ENCODE assay signal across 8 cellular contexts in the genomic region with DNA sequence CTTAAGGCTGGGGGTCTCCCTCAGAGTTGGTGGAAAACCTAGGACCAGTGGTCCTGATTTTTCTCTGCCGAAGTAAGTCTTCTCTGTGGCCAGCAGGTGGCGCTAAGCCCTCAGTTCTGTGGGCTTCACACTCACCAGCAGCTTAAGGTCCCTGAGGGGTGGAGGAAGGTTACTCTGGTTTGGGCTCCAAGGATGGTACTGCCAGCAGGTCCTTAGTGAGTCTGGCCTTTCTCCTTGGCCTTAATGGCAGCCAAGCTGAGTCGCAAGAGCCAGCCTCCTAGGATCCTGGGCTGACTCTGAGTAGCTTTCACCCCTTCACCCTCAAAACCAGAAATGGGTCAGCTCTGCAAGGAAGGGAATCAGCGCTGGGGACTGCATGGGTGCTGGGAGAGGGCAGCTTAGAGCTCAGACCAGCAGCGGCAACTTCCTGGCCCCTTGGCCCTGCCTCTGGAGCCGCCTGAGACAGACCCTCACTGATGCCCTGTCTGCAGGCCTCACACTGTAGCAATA. TPM values are rescaled to one million over a fixed set of nuclear protein-coding genes. Genes with fewer than 3 reads are reported as not detected.
DNase-seq lines count a peak whose midpoint lies in the region; ATAC-seq and TF ChIP-seq lines count a peak whose summit lies in the region.

No MANE protein-coding gene starts in this region.

- no peak overlapping the region for H2AFZ ChIP-seq in Karpas-422 (ENCODE audit: low read length)
- no peak overlapping the region for H2AFZ ChIP-seq in osteoblast (ENCODE audit: low read length)

- TF ChIP-seq CTCF in fibroblast of villous mesenchyme (IDR thresholded peaks at IDR 0.05; ENCODE audit: insufficient read depth, low read depth, low read length) (peak; percentile 92), osteoblast (IDR thresholded peaks at IDR 0.05; ENCODE audit: extremely low read depth, low read depth, low read length) (peak; percentile 94), thoracic aorta (IDR thresholded peaks at IDR 0.05) (peak; percentile 93)

- no peaks in the 10 kb centered on the region for H3K9me2 ChIP-seq in Karpas-422 (replicated peaks; ENCODE audit: insufficient read depth, low read length)

- H3K27ac ChIP-seq in Karpas-422 (ENCODE audit: low read length) (no peak overlapping the region), osteoblast (ENCODE audit: low read depth, low read length) (no peak overlapping the region), thoracic aorta (no peak overlapping the region)

- peak; percentile 55 for ATAC-seq in GM18909 (IDR thresholded peaks at IDR 0.05; ENCODE audit: poor library complexity, unreplicated experiment)
- ATAC-seq in thoracic aorta (ENCODE audit: insufficient number of reproducible peaks, low FRiP score, low read depth): no peak

- H3K27me3 ChIP-seq in Karpas-422 (ENCODE audit: low read length) (no peaks in the 10 kb centered on the region), osteoblast (ENCODE audit: insufficient read depth, low read length) (peaks cover 3% of the 10 kb centered on the region), thoracic aorta (replicated peaks; ENCODE audit: insufficient read depth) (no peaks in the 10 kb centered on the region)

- H3K4me2 ChIP-seq in Karpas-422 (ENCODE audit: low read depth, low read length, poor library complexity, severe bottlenecking) (no peak overlapping the region), osteoblast (ENCODE audit: insufficient read depth, low read length) (no peak overlapping the region)

- H3K4me3 ChIP-seq in Karpas-422 (ENCODE audit: low read length) (no peak overlapping the region), fibroblast of villous mesenchyme (ENCODE audit: low read depth, low read length) (no peak overlapping the region), osteoblast (ENCODE audit: insufficient read depth, low read length) (no peak overlapping the region), thoracic aorta (no peak overlapping the region)

- H3K36me3 ChIP-seq in Karpas-422 (ENCODE audit: insufficient read depth, low read length) (peaks cover 11% of the 10 kb centered on the region; the same call in 1 of the 2 replicates), osteoblast (ENCODE audit: insufficient read depth, low read length) (no peaks in the 10 kb centered on the region), thoracic aorta (no peaks in the 10 kb centered on the region)

- H4K20me1 ChIP-seq in Karpas-422 (ENCODE audit: insufficient read depth, low read depth, low read length) (no peaks in the 10 kb centered on the region; the same call in 1 of the 2 replicates), osteoblast (ENCODE audit: insufficient read depth, low read length) (peaks cover 3% of the 10 kb centered on the region)

- no peaks in the 10 kb centered on the region for H3K79me2 ChIP-seq in Karpas-422 (ENCODE audit: low read length)
- no peaks in the 10 kb centered on the region for H3K79me2 ChIP-seq in osteoblast (ENCODE audit: insufficient read depth, low read length)

- H3K9ac ChIP-seq in Karpas-422 (ENCODE audit: low read length): no peak overlapping the region

- H3K4me1 ChIP-seq in Karpas-422 (ENCODE audit: low read length) (peaks cover 7% of the 10 kb centered on the region), osteoblast (ENCODE audit: insufficient read depth, low read length) (peaks cover 6% of the 10 kb centered on the region), thoracic aorta (ENCODE audit: control insufficient read depth in 1 of 2, low read depth in 2 of 2) (peaks cover 4 to 10% of the 10 kb centered on the region in 2 donors)

- DNase-seq in AG08395 (ENCODE audit: low spot score): peak; percentile 68
- peak; percentile 91 for DNase-seq in Karpas-422
- peak; percentile 81 for DNase-seq in RKO (ENCODE audit: low spot score)
- DNase-seq in activated T-helper 1 cell treated with anti-CD3 and anti-CD28 coated beads, Interleukin-2, amount 50 U/mL, for 16 hours (ENCODE audit: low read depth in 1 of 2, low spot score in 1 of 2): peak; percentile 53 to 54
- peak; percentile 84 for DNase-seq in fibroblast of villous mesenchyme (ENCODE audit: low read depth)
- peak; percentile 92 for DNase-seq in osteoblast (ENCODE audit: insufficient read length, low spot score, missing footprints)
- no peak for DNase-seq in thoracic aorta (ENCODE audit: low spot score)

- H3K9me3 ChIP-seq in Karpas-422 (ENCODE audit: low read length): no peaks in the 10 kb centered on the region
- no peaks in the 10 kb centered on the region for H3K9me3 ChIP-seq in osteoblast (ENCODE audit: low read depth, low read length)
- no peaks in the 10 kb centered on the region for H3K9me3 ChIP-seq in thoracic aorta

RNA-seq across cellular contexts. Expression of gene KCNJ11, which starts 4.4 kb away (rescaled TPM):
- total RNA-seq in Karpas-422 (2014; rRNA removed; shearing (Covaris generic); ENCODE audit: low replicate concordance): 0.26 and 0.58 TPM in 2 replicates
- total RNA-seq in fibroblast of villous mesenchyme (not detected in 2 replicates), osteoblast (under 0.01 TPM in 1 of 2 replicates, not detected in the other), thoracic aorta (1 to 10 TPM; 2.5 to 2.7 TPM)

RNA-seq across cellular contexts. Expression of gene NCR3LG1, which starts 32.5 kb away (rescaled TPM):
- total RNA-seq in Karpas-422 (2014; rRNA removed; shearing (Covaris generic); ENCODE audit: low replicate concordance): 26.4 and 38.6 TPM in 2 replicates
- total RNA-seq in fibroblast of villous mesenchyme: 14.7 and 16.8 TPM in 2 replicates
- 26.4 and 26.5 TPM in 2 replicates for total RNA-seq in osteoblast
- 1 to 10 TPM; 4.2 to 9.7 TPM for total RNA-seq in thoracic aorta
